9 cellular contexts compared by ENCODE assay signal in genomic region chr15:96337354-96337990, GRCh38. TPM values are rescaled to one million over a fixed set of nuclear protein-coding genes. Genes with fewer than 3 reads are reported as not detected.
DNase-seq lines count a peak whose midpoint lies in the region; ATAC-seq, FAIRE-seq and TF ChIP-seq lines count a peak whose summit lies in the region.
"Had no signal": no experiment of that assay in that cellular context is flagged by ENCODE, and none has a peak within 500 bp of the region (broad histone marks: within the 10 kb centered on the region; RNA-seq: fewer than 3 reads in every experiment).

No MANE protein-coding gene starts in this region.

- H3K9ac ChIP-seq in HepG2 (ENCODE audit: insufficient read depth, low read depth, low read length), result peak overlapping the region; percentile 92
- peak overlapping the region; percentile 90 to 92 for H3K9ac ChIP-seq in stomach smooth muscle (ENCODE audit: low read length in 2 of 2)

- no TSS peak for BruUV-seq in HepG2 (replicated peaks; lab: Mats Ljungman, UMichigan)

- no peak overlapping the region for H2AFZ ChIP-seq in HepG2 (ENCODE audit: low read length)

- peak overlapping the region; percentile 50 for H3K27ac ChIP-seq in HL-60 (replicated peaks)
- peak overlapping the region; percentile 77 for H3K27ac ChIP-seq in brain microvascular endothelial cell
- H3K27ac ChIP-seq in HepG2 (ENCODE audit: extremely low read length, insufficient read depth, low read length), result peak overlapping the region; percentile 53
- peak overlapping the region; percentile 93 for H3K27ac ChIP-seq in stomach smooth muscle (ENCODE audit: low read length)

- DNase-seq in HL-60 (ENCODE audit: low read depth in 1 of 2, low spot score in 1 of 2) (no peak), brain microvascular endothelial cell (peak; percentile 0), HepG2 (ENCODE audit: low spot score) (peak; percentile 15), HT-29 (ENCODE audit: low spot score) (no peak), GM13976 (ENCODE audit: low spot score) (no peak), NCI-H524 (lab: John Stamatoyannopoulos, UW) (no peak)
- DNase-seq in NK-92 treated with Interleukin-12 subunit alpha and Interleukin-12 subunit beta, amount 100 ng/mL, for 24 hours (lab: John Stamatoyannopoulos, UW), result no peak
- DNase-seq: activated effector memory CD4-positive, alpha-beta T cell treated with anti-CD3 and anti-CD28 coated beads, Interleukin-2, amount 50 U/mL, for 16 hours had no signal

- 6% methylated on average over 14 of the region's 14 CpGs for WGBS in HepG2 (ENCODE audit: low lambda C conversion rate)

- peak overlapping the region; percentile 49 for H3K4me3 ChIP-seq in HL-60 (replicated peaks; ENCODE audit: insufficient read depth, low read length)
- H3K4me3 ChIP-seq in brain microvascular endothelial cell (ENCODE audit: low read depth, low read length), result peak overlapping the region; percentile 79
- peak overlapping the region; percentile 68 to 94 (median 82) for H3K4me3 ChIP-seq in HepG2 (replicated peaks in 1 of 3; ENCODE audit: insufficient read depth in 1 of 3, low read depth in 2 of 3, low read length in 3 of 3)
- H3K4me3 ChIP-seq in stomach smooth muscle (ENCODE audit: low read length in 2 of 2), result peak overlapping the region; percentile 94 to 100

- TF ChIP-seq RAD21 in HepG2 (CRISPR knock-in tag; IDR thresholded peaks at IDR 0.05), result no peak

- no peak for FAIRE-seq in HepG2 (lab: Jason Lieb, UNC)

- intact Hi-C loops in HepG2 (cut with micrococcal nuclease; ENCODE audit: unreplicated experiment), result no loop called here

- POLR2A ChIA-PET in HepG2 (lab: Yijun Ruan, JAX), result interaction anchor here (1.0 to 2.3 kb wide), 5 partner anchors 11 to 166 kb away, joined by 3 to 6 read pairs (median 5); no protein-coding TSS in a partner anchor

- no peak for TF ChIP-seq POLR2A in HepG2 (IDR thresholded peaks at IDR 0.05; ENCODE audit: insufficient read depth in 1 of 2, low read depth in 2 of 2, low read length in 2 of 2)

- H3K4me2 ChIP-seq in HepG2 (ENCODE audit: low read depth, low read length), result peak overlapping the region; percentile 85

- H3K4me1 ChIP-seq in HepG2 (ENCODE audit: insufficient read depth, low read length) (peaks cover 43% of the 10 kb centered on the region), stomach smooth muscle (ENCODE audit: control insufficient read depth, insufficient read depth, low read length) (peaks cover 16% of the 10 kb centered on the region)

- in situ Hi-C loops in brain microvascular endothelial cell (cut with HindIII; ENCODE audit: low pct_ligation_motif_present, low sequenced_read_pairs), result loop anchor here (25.0 kb wide), 2 partner anchors 1050 to 1300 kb away; no protein-coding TSS in a partner anchor
- in situ Hi-C loops in HepG2 (cut with HindIII; ENCODE audit: extremely low pct_ligation_motif_present, low pct_unique_long_range_greater_than_20kb), result loop anchor here (10.0 to 25.0 kb wide), 5 partner anchors 163 to 1075 kb away; no protein-coding TSS in a partner anchor
- in situ Hi-C loops in GM13976 (cut with MboI; ENCODE audit: low sequenced_read_pairs, unreplicated experiment), result loop anchor here (25.0 kb wide), 1 partner anchor 1075 kb away; no protein-coding TSS in a partner anchor

- H3K36me3 ChIP-seq in brain microvascular endothelial cell (replicated peaks) (peaks cover 77% of the 10 kb centered on the region), HepG2 (replicated peaks in 1 of 2; ENCODE audit: control insufficient read depth in 1 of 2, insufficient read depth in 2 of 2, low read length in 2 of 2) (peaks cover 5 to 12% of the 10 kb centered on the region in 2 experiments; a peak in 2 of 5 replicates), stomach smooth muscle (ENCODE audit: control insufficient read depth in 2 of 2, insufficient read depth in 2 of 2, low read length in 2 of 2) (peaks cover 31 to 43% of the 10 kb centered on the region in 2 donors)

- TF ChIP-seq EP300 in HepG2 (IDR thresholded peaks at IDR 0.05; ENCODE audit: low read depth in 2 of 2, low read length in 2 of 2) (no peak), HepG2 (CRISPR knock-in tag; IDR thresholded peaks at IDR 0.05; ENCODE audit: borderline replicate concordance) (no peak)

- ATAC-seq in HepG2, result no peak

- H3K27me3 ChIP-seq in HL-60 (ENCODE audit: insufficient read depth, poor library complexity, severe bottlenecking), result no peaks in the 10 kb centered on the region
- H3K27me3 ChIP-seq in brain microvascular endothelial cell (replicated peaks), result no peaks in the 10 kb centered on the region
- no peaks in the 10 kb centered on the region; a peak in 1 of 5 replicates for H3K27me3 ChIP-seq in HepG2 (ENCODE audit: control insufficient read depth in 1 of 2, insufficient read depth in 2 of 2, low read length in 2 of 2)
- no peaks in the 10 kb centered on the region for H3K27me3 ChIP-seq in stomach smooth muscle (ENCODE audit: control insufficient read depth in 1 of 2, insufficient read depth in 2 of 2, low read length in 2 of 2)

- peaks cover 83% of the 10 kb centered on the region for H3K79me2 ChIP-seq in HepG2 (ENCODE audit: insufficient read depth, low read length)

- H3K9me3 ChIP-seq in HepG2 (ENCODE audit: low read length), result no peaks in the 10 kb centered on the region
- no peaks in the 10 kb centered on the region for H3K9me3 ChIP-seq in stomach smooth muscle (ENCODE audit: control insufficient read depth in 2 of 2, low read length in 2 of 2)

- CTCF ChIA-PET in HepG2 (lab: Yijun Ruan, JAX; ENCODE audit: low intra/inter-chr PET ratio, low total read pairs), result no interaction called here

- H4K20me1 ChIP-seq in HepG2 (ENCODE audit: insufficient read depth, low read length), result peaks cover 31% of the 10 kb centered on the region

- no peak for TF ChIP-seq CTCF in HL-60 (IDR thresholded peaks at IDR 0.05; ENCODE audit: insufficient read depth, low read length)
- TF ChIP-seq CTCF in brain microvascular endothelial cell (IDR thresholded peaks at IDR 0.05; ENCODE audit: low read depth, low read length, missing control alignments), result no peak
- no peak for TF ChIP-seq CTCF in HepG2 (CRISPR knock-in tag; IDR thresholded peaks at IDR 0.05)
- TF ChIP-seq CTCF in GM13976 (IDR thresholded peaks at IDR 0.05; ENCODE audit: borderline replicate concordance, control extremely low read depth, extremely low read depth, insufficient read depth, missing control alignments), result no peak

TF ChIP-seq in HepG2, 621 proteins besides CTCF, POLR2A, EP300 and RAD21:
- TF ChIP-seq KDM5A (IDR thresholded peaks at IDR 0.05; ENCODE audit: borderline replicate concordance, low read length), result 0 out of 2 replicates have a peak, but pooled peaks have one; percentile 29
- TF ChIP-seq ZNF891 (CRISPR knock-in tag; IDR thresholded peaks at IDR 0.05), result no peak

RNA-seq across cellular contexts. Expression of gene NR2F2, which starts 7.0 kb away (rescaled TPM):
- 3.5 and 5.0 TPM in 2 replicates for total RNA-seq in HepG2 (2016; rRNA removed; fragmentation: Illumina TruSeq; extraction: Trizol)
- total RNA-seq in HepG2 (2016; cell fraction: cytosol; rRNA removed; fragmentation: Illumina TruSeq; extraction: Trizol; ENCODE audit: low read depth), result 0.61 and 0.79 TPM in 2 replicates
- total RNA-seq in HepG2 (2016; cell fraction: insoluble cytoplasmic fraction; rRNA removed; fragmentation: Illumina TruSeq; extraction: Trizol), result 3.8 and 4.3 TPM in 2 replicates
- total RNA-seq in HepG2 (2016; cell fraction: membrane; rRNA removed; fragmentation: Illumina TruSeq; extraction: Trizol), result 2.4 and 2.8 TPM in 2 replicates
- 8.2 and 8.4 TPM in 2 replicates for total RNA-seq in HepG2 (2016; cell fraction: nucleus; rRNA removed; fragmentation: Illumina TruSeq; extraction: Trizol)
- 4.0 and 4.7 TPM in 2 replicates for polyA plus RNA-seq in HepG2 (2011; rRNA removed)
- 3.5 and 3.6 TPM in 2 replicates for polyA plus RNA-seq in HepG2 (2011; cell fraction: cytosol; rRNA removed)
- polyA plus RNA-seq in HepG2 (2011; cell fraction: nucleus; rRNA removed), result 13.5 and 15.0 TPM in 2 replicates
- polyA plus RNA-seq in HepG2 (2012), result 20.1 and 28.6 TPM in 2 replicates
- 0.70 TPM in 2 replicates for polyA plus RNA-seq in HepG2 (2016; cell fraction: cytosol; fragmentation: Illumina TruSeq; extraction: Trizol; ENCODE audit: low read depth)
- polyA plus RNA-seq in HepG2 (2016; cell fraction: insoluble cytoplasmic fraction; fragmentation: Illumina TruSeq; extraction: Trizol; ENCODE audit: low read depth), result 14.4 and 16.5 TPM in 2 replicates
- polyA plus RNA-seq in HepG2 (2016; cell fraction: membrane; fragmentation: Illumina TruSeq; extraction: Trizol; ENCODE audit: low read depth), result 3.3 and 3.6 TPM in 2 replicates
- 27.1 and 27.3 TPM in 2 replicates for polyA plus RNA-seq in HepG2 (2016; cell fraction: nucleus; fragmentation: Illumina TruSeq; extraction: Trizol; ENCODE audit: insufficient read depth, low read depth)
- polyA minus RNA-seq in HepG2 (2011; rRNA and poly(A)+ RNA removed; ENCODE audit: low replicate concordance), result 15.2 and 51.3 TPM in 2 replicates
- 6.7 and 11.9 TPM in 2 replicates for polyA minus RNA-seq in HepG2 (2011; cell fraction: cytosol; rRNA and poly(A)+ RNA removed)
- 11.7 and 14.2 TPM in 2 replicates for polyA minus RNA-seq in HepG2 (2011; cell fraction: nucleus; rRNA and poly(A)+ RNA removed)
- 12.6 and 14.0 TPM in 2 replicates for total RNA-seq in HT-29 (2014; rRNA removed; shearing (Covaris generic))

Comparison
In these comparisons a context has a peak if more than half of its experiments do, and no peak if none do; other contexts are left out.
1. DNase-seq: peak in brain microvascular endothelial cell (single experiment) and HepG2 (single experiment); none in HL-60 (0 of 2), NK-92 treated with Interleukin-12 subunit alpha and Interleukin-12 subunit beta, amount 100 ng/mL, for 24 hours (single experiment), HT-29 (single experiment), GM13976 (single experiment) and NCI-H524 (0 of 2).
2. Peak in every context shown above with its lines, with median percentiles within 50 percentile points of each other: H3K27ac ChIP-seq and H3K4me3 ChIP-seq.